ENCODE assay signal across 1 cellular context in the genomic region with DNA sequence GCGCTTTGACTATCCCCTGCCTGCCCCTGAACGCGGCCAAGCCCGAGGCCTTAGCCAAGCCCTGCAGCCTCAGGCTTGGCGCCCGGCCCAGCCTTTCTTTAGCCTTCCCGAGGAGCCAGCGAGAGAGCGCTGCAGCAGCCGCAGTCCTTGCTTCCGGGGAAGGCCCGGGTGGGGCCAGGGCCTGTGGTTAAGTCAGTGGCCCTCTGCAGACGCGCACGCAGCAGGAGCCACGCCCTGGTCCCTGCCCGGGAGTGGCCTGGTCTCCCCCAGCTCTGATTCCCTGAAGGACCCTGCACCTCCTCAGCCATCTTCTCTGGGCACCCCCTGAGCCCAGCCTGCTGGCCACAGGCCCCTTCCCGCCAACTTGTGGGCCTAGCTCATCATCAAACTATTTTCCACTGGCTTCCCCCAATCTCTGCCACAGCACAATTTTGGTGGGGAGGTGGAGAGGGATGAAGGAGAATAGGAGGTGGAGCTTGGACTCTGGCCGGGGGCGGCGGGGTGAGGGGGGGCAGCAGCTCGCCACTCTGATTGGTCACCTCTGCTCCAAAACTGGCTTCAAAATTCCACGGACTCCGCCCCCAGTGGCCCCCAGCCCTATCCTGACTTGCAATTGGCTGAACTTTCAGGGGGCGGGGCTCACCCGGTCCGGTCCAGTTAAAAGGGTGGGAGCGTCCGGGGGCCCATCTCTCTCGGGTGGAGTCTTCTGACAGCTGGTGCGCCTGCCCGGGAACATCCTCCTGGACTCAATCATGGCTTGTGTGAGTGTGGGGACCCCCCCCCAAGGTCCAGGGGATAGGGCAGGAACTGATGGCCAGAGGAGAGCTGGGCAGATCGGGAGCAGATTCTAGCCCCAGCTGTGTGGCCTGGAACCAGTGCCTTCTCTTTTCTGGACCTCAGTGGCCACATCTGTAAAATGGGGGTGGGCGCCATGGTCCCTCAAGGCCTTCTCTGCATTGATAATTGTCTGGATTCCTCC.
A peak's percentile ranks its signal among the peaks of the same experiment; 100 is the strongest.
TF ChIP-seq lines count a peak whose summit lies in the region.

A gene (plus strand): TSS at position 686 of the 979 bp plus-strand sequence. CDS start 67 bp downstream, at position 753.

TF ChIP-seq in K562, 482 proteins besides CTCF, POLR2A, EP300 and RAD21 (continued from another document and continues in another):
- TF ChIP-seq, protein P1, sequence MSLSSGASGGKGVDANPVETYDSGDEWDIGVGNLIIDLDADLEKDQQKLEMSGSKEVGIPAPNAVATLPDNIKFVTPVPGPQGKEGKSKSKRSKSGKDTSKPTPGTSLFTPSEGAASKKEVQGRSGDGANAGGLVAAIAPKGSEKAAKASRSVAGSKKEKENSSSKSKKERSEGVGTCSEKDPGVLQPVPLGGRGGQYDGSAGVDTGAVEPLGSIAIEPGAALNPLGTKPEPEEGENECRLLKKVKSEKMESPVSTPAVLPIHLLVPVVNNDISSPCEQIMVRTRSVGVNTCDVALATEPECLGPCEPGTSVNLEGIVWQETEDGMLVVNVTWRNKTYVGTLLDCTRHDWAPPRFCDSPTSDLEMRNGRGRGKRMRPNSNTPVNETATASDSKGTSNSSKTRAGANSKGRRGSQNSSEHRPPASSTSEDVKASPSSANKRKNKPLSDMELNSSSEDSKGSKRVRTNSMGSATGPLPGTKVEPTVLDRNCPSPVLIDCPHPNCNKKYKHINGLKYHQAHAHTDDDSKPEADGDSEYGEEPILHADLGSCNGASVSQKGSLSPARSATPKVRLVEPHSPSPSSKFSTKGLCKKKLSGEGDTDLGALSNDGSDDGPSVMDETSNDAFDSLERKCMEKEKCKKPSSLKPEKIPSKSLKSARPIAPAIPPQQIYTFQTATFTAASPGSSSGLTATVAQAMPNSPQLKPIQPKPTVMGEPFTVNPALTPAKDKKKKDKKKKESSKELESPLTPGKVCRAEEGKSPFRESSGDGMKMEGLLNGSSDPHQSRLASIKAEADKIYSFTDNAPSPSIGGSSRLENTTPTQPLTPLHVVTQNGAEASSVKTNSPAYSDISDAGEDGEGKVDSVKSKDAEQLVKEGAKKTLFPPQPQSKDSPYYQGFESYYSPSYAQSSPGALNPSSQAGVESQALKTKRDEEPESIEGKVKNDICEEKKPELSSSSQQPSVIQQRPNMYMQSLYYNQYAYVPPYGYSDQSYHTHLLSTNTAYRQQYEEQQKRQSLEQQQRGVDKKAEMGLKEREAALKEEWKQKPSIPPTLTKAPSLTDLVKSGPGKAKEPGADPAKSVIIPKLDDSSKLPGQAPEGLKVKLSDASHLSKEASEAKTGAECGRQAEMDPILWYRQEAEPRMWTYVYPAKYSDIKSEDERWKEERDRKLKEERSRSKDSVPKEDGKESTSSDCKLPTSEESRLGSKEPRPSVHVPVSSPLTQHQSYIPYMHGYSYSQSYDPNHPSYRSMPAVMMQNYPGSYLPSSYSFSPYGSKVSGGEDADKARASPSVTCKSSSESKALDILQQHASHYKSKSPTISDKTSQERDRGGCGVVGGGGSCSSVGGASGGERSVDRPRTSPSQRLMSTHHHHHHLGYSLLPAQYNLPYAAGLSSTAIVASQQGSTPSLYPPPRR (CRISPR knock-in tag; IDR thresholded peaks at IDR 0.05; ENCODE audit: borderline replicate concordance): no peak
- TF ChIP-seq, protein P2, sequence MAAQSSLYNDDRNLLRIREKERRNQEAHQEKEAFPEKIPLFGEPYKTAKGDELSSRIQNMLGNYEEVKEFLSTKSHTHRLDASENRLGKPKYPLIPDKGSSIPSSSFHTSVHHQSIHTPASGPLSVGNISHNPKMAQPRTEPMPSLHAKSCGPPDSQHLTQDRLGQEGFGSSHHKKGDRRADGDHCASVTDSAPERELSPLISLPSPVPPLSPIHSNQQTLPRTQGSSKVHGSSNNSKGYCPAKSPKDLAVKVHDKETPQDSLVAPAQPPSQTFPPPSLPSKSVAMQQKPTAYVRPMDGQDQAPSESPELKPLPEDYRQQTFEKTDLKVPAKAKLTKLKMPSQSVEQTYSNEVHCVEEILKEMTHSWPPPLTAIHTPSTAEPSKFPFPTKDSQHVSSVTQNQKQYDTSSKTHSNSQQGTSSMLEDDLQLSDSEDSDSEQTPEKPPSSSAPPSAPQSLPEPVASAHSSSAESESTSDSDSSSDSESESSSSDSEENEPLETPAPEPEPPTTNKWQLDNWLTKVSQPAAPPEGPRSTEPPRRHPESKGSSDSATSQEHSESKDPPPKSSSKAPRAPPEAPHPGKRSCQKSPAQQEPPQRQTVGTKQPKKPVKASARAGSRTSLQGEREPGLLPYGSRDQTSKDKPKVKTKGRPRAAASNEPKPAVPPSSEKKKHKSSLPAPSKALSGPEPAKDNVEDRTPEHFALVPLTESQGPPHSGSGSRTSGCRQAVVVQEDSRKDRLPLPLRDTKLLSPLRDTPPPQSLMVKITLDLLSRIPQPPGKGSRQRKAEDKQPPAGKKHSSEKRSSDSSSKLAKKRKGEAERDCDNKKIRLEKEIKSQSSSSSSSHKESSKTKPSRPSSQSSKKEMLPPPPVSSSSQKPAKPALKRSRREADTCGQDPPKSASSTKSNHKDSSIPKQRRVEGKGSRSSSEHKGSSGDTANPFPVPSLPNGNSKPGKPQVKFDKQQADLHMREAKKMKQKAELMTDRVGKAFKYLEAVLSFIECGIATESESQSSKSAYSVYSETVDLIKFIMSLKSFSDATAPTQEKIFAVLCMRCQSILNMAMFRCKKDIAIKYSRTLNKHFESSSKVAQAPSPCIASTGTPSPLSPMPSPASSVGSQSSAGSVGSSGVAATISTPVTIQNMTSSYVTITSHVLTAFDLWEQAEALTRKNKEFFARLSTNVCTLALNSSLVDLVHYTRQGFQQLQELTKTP (IDR thresholded peaks at IDR 0.05; ENCODE audit: low read depth in 1 of 2, partially characterized antibody in 2 of 2): no peak
- TF ChIP-seq WHSC1 (IDR thresholded peaks at IDR 0.05; ENCODE audit: low read length) (no peak), ZNF274 (IDR thresholded peaks at IDR 0.05; ENCODE audit: borderline replicate concordance, low read depth, low read length) (no peak), RBFOX2 (IDR thresholded peaks at IDR 0.05; ENCODE audit: low read depth, low read length) (peak; percentile 88), EWSR1 (IDR thresholded peaks at IDR 0.05; ENCODE audit: borderline replicate concordance, low read depth, partially characterized antibody) (no peak), EZH2 (IDR thresholded peaks at IDR 0.05; ENCODE audit: borderline replicate concordance, low read depth, low read length) (no peak), ZNF778 (CRISPR knock-in tag; IDR thresholded peaks at IDR 0.05) (no peak), SIX5 (IDR thresholded peaks at IDR 0.05; ENCODE audit: borderline replicate concordance in 1 of 2, insufficient read depth in 1 of 2, low read depth in 1 of 2, low read length in 2 of 2) (no peak), TBP (optimal IDR thresholded peaks at IDR 0.05; ENCODE audit: low read depth, low read length) (peak; percentile 76), SPI1 (IDR thresholded peaks at IDR 0.05; ENCODE audit: borderline replicate concordance, low read depth, low read length) (no peak), CREB1 (IDR thresholded peaks at IDR 0.05) (no peak), CREB1 (CRISPR knock-in tag; IDR thresholded peaks at IDR 0.05) (0 out of 2 replicates have a peak, but pooled peaks have one; percentile 19), RBBP5 (IDR thresholded peaks at IDR 0.05; ENCODE audit: borderline replicate concordance, insufficient read depth, low read length, poor library complexity, severe bottlenecking) (peak; percentile 48), JUN (IDR thresholded peaks at IDR 0.05; ENCODE audit: borderline replicate concordance, low read depth, low read length) (no peak; the same call in 1 of the 2 replicates), JUN (CRISPR knock-in tag; IDR thresholded peaks at IDR 0.05; ENCODE audit: borderline replicate concordance) (no peak), ZFPM2 (CRISPR knock-in tag; IDR thresholded peaks at IDR 0.05) (no peak), CEBPG (CRISPR knock-in tag; IDR thresholded peaks at IDR 0.05) (no peak), CEBPG (tag; conservative IDR thresholded peaks at IDR 0.05 in 1 of 2, IDR thresholded peaks at IDR 0.05 in 1 of 2) (no peak), RBM14 (IDR thresholded peaks at IDR 0.05; ENCODE audit: borderline replicate concordance, insufficient read depth, low read depth, low read length) (no peak), CBFA2T2 (conservative IDR thresholded peaks at IDR 0.05) (no peak), ZEB2 (IDR thresholded peaks at IDR 0.05) (no peak), POLR3G (IDR thresholded peaks at IDR 0.05; ENCODE audit: extremely low read depth, insufficient read length, insufficient replicate concordance) (no peak), RCOR1 (IDR thresholded peaks at IDR 0.05; ENCODE audit: borderline replicate concordance in 1 of 2, low read depth in 2 of 2, low read length in 2 of 2) (peak in 1 of 2 experiments; percentile 34; a peak in 2 of 4 replicates), XRCC4 (IDR thresholded peaks at IDR 0.05; ENCODE audit: extremely low read depth, insufficient read depth, insufficient read length) (no peak), HNRNPH1 (optimal IDR thresholded peaks at IDR 0.05; ENCODE audit: low read depth, low read length) (no peak), ZNF551 (CRISPR knock-in tag; IDR thresholded peaks at IDR 0.05) (no peak), CHD2 (IDR thresholded peaks at IDR 0.05; ENCODE audit: low read depth, low read length) (no peak), PTBP1 (IDR thresholded peaks at IDR 0.05; ENCODE audit: low read depth, low read length) (0 out of 2 replicates have a peak, but pooled peaks have one; percentile 72), CCAR2 (IDR thresholded peaks at IDR 0.05; ENCODE audit: low read depth, low read length) (no peak), ZSCAN32 (CRISPR knock-in tag; IDR thresholded peaks at IDR 0.05) (no peak), ZBTB7A (IDR thresholded peaks at IDR 0.05; ENCODE audit: borderline replicate concordance, control insufficient read depth, low read depth, low read length) (peak; percentile 55; the same call in 1 of the 2 replicates)
- TF ChIP-seq, protein P3, sequence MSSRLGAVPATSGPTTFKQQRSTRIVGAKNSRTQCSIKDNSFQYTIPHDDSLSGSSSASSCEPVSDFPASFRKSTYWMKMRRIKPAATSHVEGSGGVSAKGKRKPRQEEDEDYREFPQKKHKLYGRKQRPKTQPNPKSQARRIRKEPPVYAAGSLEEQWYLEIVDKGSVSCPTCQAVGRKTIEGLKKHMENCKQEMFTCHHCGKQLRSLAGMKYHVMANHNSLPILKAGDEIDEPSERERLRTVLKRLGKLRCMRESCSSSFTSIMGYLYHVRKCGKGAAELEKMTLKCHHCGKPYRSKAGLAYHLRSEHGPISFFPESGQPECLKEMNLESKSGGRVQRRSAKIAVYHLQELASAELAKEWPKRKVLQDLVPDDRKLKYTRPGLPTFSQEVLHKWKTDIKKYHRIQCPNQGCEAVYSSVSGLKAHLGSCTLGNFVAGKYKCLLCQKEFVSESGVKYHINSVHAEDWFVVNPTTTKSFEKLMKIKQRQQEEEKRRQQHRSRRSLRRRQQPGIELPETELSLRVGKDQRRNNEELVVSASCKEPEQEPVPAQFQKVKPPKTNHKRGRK (tag; IDR thresholded peaks at IDR 0.05): no peak
- TF ChIP-seq, protein P4, sequence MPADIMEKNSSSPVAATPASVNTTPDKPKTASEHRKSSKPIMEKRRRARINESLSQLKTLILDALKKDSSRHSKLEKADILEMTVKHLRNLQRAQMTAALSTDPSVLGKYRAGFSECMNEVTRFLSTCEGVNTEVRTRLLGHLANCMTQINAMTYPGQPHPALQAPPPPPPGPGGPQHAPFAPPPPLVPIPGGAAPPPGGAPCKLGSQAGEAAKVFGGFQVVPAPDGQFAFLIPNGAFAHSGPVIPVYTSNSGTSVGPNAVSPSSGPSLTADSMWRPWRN (IDR thresholded peaks at IDR 0.05; ENCODE audit: low read depth): no peak
- TF ChIP-seq, protein P5, sequence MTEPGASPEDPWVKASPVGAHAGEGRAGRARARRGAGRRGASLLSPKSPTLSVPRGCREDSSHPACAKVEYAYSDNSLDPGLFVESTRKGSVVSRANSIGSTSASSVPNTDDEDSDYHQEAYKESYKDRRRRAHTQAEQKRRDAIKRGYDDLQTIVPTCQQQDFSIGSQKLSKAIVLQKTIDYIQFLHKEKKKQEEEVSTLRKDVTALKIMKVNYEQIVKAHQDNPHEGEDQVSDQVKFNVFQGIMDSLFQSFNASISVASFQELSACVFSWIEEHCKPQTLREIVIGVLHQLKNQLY (CRISPR knock-in tag; conservative IDR thresholded peaks at IDR 0.05): no peak
- TF ChIP-seq, protein P6, sequence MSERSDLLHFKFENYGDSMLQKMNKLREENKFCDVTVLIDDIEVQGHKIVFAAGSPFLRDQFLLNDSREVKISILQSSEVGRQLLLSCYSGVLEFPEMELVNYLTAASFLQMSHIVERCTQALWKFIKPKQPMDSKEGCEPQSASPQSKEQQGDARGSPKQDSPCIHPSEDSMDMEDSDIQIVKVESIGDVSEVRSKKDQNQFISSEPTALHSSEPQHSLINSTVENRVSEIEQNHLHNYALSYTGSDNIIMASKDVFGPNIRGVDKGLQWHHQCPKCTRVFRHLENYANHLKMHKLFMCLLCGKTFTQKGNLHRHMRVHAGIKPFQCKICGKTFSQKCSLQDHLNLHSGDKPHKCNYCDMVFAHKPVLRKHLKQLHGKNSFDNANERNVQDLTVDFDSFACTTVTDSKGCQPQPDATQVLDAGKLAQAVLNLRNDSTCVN (CRISPR knock-in tag; IDR thresholded peaks at IDR 0.05): no peak
- TF ChIP-seq, protein P7, sequence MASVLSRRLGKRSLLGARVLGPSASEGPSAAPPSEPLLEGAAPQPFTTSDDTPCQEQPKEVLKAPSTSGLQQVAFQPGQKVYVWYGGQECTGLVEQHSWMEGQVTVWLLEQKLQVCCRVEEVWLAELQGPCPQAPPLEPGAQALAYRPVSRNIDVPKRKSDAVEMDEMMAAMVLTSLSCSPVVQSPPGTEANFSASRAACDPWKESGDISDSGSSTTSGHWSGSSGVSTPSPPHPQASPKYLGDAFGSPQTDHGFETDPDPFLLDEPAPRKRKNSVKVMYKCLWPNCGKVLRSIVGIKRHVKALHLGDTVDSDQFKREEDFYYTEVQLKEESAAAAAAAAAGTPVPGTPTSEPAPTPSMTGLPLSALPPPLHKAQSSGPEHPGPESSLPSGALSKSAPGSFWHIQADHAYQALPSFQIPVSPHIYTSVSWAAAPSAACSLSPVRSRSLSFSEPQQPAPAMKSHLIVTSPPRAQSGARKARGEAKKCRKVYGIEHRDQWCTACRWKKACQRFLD (CRISPR knock-in tag; IDR thresholded peaks at IDR 0.05): no peak
- TF ChIP-seq, protein P8, sequence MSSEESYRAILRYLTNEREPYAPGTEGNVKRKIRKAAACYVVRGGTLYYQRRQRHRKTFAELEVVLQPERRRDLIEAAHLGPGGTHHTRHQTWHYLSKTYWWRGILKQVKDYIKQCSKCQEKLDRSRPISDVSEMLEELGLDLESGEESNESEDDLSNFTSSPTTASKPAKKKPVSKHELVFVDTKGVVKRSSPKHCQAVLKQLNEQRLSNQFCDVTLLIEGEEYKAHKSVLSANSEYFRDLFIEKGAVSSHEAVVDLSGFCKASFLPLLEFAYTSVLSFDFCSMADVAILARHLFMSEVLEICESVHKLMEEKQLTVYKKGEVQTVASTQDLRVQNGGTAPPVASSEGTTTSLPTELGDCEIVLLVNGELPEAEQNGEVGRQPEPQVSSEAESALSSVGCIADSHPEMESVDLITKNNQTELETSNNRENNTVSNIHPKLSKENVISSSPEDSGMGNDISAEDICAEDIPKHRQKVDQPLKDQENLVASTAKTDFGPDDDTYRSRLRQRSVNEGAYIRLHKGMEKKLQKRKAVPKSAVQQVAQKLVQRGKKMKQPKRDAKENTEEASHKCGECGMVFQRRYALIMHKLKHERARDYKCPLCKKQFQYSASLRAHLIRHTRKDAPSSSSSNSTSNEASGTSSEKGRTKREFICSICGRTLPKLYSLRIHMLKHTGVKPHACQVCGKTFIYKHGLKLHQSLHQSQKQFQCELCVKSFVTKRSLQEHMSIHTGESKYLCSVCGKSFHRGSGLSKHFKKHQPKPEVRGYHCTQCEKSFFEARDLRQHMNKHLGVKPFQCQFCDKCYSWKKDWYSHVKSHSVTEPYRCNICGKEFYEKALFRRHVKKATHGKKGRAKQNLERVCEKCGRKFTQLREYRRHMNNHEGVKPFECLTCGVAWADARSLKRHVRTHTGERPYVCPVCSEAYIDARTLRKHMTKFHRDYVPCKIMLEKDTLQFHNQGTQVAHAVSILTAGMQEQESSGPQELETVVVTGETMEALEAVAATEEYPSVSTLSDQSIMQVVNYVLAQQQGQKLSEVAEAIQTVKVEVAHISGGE (CRISPR knock-in tag; IDR thresholded peaks at IDR 0.05): peak in 1 of 3 experiments; percentile 31; a peak in 1 of 6 replicates
